23 cellular contexts compared by ENCODE assay signal in the genomic region with DNA sequence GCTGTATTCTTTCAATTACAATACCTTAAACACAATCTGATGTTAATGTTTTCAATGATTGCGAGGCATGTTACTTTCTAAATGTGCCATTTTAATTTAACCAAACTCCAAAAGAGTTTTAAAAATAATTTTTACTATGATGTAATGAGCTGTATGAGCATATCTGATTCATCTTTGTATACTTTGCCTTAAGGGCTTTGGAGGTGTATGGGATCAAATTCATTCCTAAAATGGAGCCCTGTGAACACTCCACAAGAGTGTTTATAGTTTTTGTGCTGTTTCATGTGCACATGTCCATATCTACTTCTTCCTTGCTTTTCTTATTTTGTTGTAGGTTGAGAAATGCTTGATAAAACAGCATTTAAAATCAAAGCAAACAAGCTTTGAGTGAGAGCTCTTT.
"Had no signal": no experiment of that assay in that cellular context is flagged by ENCODE, and none has a peak within 500 bp of the region (broad histone marks: within the 10 kb centered on the region; RNA-seq: fewer than 3 reads in every experiment).

No MANE protein-coding gene starts in this region.

- DNase-seq: activated CD4-positive, alpha-beta memory T cell treated with anti-CD3 and anti-CD28 coated beads for 36 hours; activated CD4-positive, alpha-beta T cell treated with anti-CD3 and anti-CD28 coated beads for 48 hours; activated CD8-positive, alpha-beta memory T cell treated with anti-CD3 and anti-CD28 coated beads, Interleukin-2, amount 50 U/mL, for 4 hours; activated effector memory CD4-positive, alpha-beta T cell treated with anti-CD3 and anti-CD28 coated beads, Interleukin-2, amount 50 U/mL, for 16 hours; activated naive CD4-positive, alpha-beta T cell treated with anti-CD3 and anti-CD28 coated beads, Interleukin-2, amount 10 ng/mL, durations not matched to agents 7 days and 5 days; activated naive CD8-positive, alpha-beta T cell treated with anti-CD3 and anti-CD28 coated beads, Interleukin-2, amount 10 ng/mL, durations not matched to agents 7 days and 5 days; activated T-cell treated with anti-CD3 and anti-CD28 coated beads, Interleukin-2, amount 50 U/mL, for 1 hour; amygdala; effector CD8-positive, alpha-beta T cell; head of caudate nucleus; hippocampal formation; naive B cell; nephron progenitor cell; ovary; right lobe of liver; stimulated activated CD4-positive, alpha-beta T cell treated with anti-CD3 and anti-CD28 coated beads, Interleukin-12 subunit alpha, Interleukin-12 subunit beta, amount 100 ng/mL, for 4 hours; stimulated activated CD4-positive, alpha-beta T cell treated with anti-CD3 and anti-CD28 coated beads, Interleukin-4, amount 100 ng/mL, for 24 hours; T1000; WERI-Rb-1 had no signal

- H3K27me3 ChIP-seq: neutrophil, ovary, right lobe of liver had no signal

- ATAC-seq: activated CD4-positive, CD25-positive, alpha-beta regulatory T cell treated with anti-CD3 and anti-CD28 coated beads, Interleukin-2, amount 50 U/mL, for 24 hours; stimulated activated effector memory CD8-positive, alpha-beta T cell treated with anti-CD3 and anti-CD28 coated beads, Interleukin-12 subunit alpha, Interleukin-12 subunit beta, amount 100 ng/mL, for 72 hours had no signal

- H3K36me3 ChIP-seq: ovary, right lobe of liver, WERI-Rb-1 had no signal

- H3K27ac ChIP-seq: neutrophil, ovary, right lobe of liver, thoracic aorta, WERI-Rb-1 had no signal

- H3K4me3 ChIP-seq: ovary, right lobe of liver, thoracic aorta had no signal

- H3K9me3 ChIP-seq: neutrophil, ovary, right lobe of liver, thoracic aorta had no signal
